Comparison of ENCODE assay signal across 1 cellular context in genomic region chr6:148343383-148343782, GRCh38.
TF ChIP-seq lines count a peak whose summit lies in the region.

No MANE protein-coding gene starts in this region.

TF ChIP-seq in IMR-90, 13 proteins besides CTCF, POLR2A, EP300 and RAD21 (continued from another document):
- TF ChIP-seq MAZ (IDR thresholded peaks at IDR 0.05; ENCODE audit: borderline replicate concordance, low read depth, low read length) (no peak), MAFK (IDR thresholded peaks at IDR 0.05; ENCODE audit: low read depth, low read length) (no peak)
TF ChIP-seq in IMR-90: peak in this region for 0.
